Comparison of ENCODE assay signal across 7 cellular contexts in genomic region chr3:184250167-184250828, GRCh38. TPM values are rescaled to one million over a fixed set of nuclear protein-coding genes. Genes with fewer than 3 reads are reported as not detected.
DNase-seq lines count a peak whose midpoint lies in the region; ATAC-seq, FAIRE-seq and TF ChIP-seq lines count a peak whose summit lies in the region.

No MANE protein-coding gene starts in this region.

- BruUV-seq in GM12878 (replicated peaks; lab: Mats Ljungman, UMichigan) = no TSS peak

- FAIRE-seq in GM12878 (lab: Jason Lieb, UNC) = peak; percentile 84

- DNase-seq in NCI-H187 treated with DMSO at 0.1 percent for 48 hours (lab: John Stamatoyannopoulos, UW) (peak; percentile 54), T-helper 22 cell (ENCODE audit: low read depth) (peak; percentile 72), GM12878 (ENCODE audit: low read depth, low spot score) (peak; percentile 85), iPS DF 6.9 (ENCODE audit: low read depth, low spot score) (peak; percentile 97), skeletal muscle cell (ENCODE audit: low read depth) (no peak)

- H3K4me1 ChIP-seq in GM12878 (ENCODE audit: control insufficient read depth, insufficient read depth, low read length) = no peaks in the 10 kb centered on the region
- no peaks in the 10 kb centered on the region for H3K4me1 ChIP-seq in iPS DF 6.9 (ENCODE audit: control insufficient read depth, insufficient read depth, low read length)

- peak overlapping the region; percentile 100 for H3K4me2 ChIP-seq in GM12878 (ENCODE audit: control insufficient read depth, insufficient read depth)

- in situ Hi-C loops in GM12878 (cut with MboI) = no loop called here

- peak overlapping the region; percentile 98 for H3K9ac ChIP-seq in GM12878 (ENCODE audit: control insufficient read depth, insufficient read depth, low read length)

- H3K4me3 ChIP-seq in GM12878 (peak overlapping the region; percentile 82), iPS DF 6.9 (ENCODE audit: low read length) (peak overlapping the region; percentile 39; the same call in 1 of the 2 replicates), skeletal muscle cell (ENCODE audit: low read depth, low read length) (peak overlapping the region; percentile 86)

- no peaks in the 10 kb centered on the region for H3K9me3 ChIP-seq in GM12878 (replicated peaks; ENCODE audit: control insufficient read depth, insufficient read depth, low read length)
- H3K9me3 ChIP-seq in iPS DF 6.9 (ENCODE audit: control insufficient read depth, insufficient read depth, low read length) = no peaks in the 10 kb centered on the region

- SMC1A ChIA-PET in GM12878 (lab: Charles Lee; ENCODE audit: uncharacterized antibody, unreplicated experiment) = interaction anchor here (0.6 to 1.2 kb wide), 7 partner anchors 21 to 355 kb away, joined by 3 to 6 read pairs (median 3); partner anchors contain the start of gene VWA5B2

- H3K27ac ChIP-seq in GM12878 (ENCODE audit: control insufficient read depth, insufficient read depth) (peak overlapping the region; percentile 91), iPS DF 6.9 (ENCODE audit: low read length) (no peak overlapping the region)

- H3K79me2 ChIP-seq in GM12878 (ENCODE audit: control insufficient read depth, insufficient read depth, low read length) = peaks cover 17% of the 10 kb centered on the region

- peak; percentile 96 to 97 (median 96) for TF ChIP-seq CTCF in GM12878 (IDR thresholded peaks at IDR 0.05 in 2 of 3, conservative IDR thresholded peaks at IDR 0.05 in 1 of 3; ENCODE audit: control insufficient read depth in 2 of 3, extremely low read depth in 1 of 3, insufficient read depth in 1 of 3, low read depth in 3 of 3, low read length in 3 of 3)

- CTCF ChIA-PET in GM12878 (lab: Yijun Ruan, JAX) = interaction anchor here (0.6 to 7.1 kb wide), 22 partner anchors 8 to 670 kb away, joined by 3 to 69 read pairs (median 4); partner anchors contain the start of genes PARL and VWA5B2

- H2AFZ ChIP-seq in GM12878 (ENCODE audit: control insufficient read depth, low read depth, low read length) = peak overlapping the region; percentile 90

- POLR2A ChIA-PET in GM12878 (lab: Charles Lee) = no interaction called here

- TF ChIP-seq EP300 in GM12878 (IDR thresholded peaks at IDR 0.05; ENCODE audit: borderline replicate concordance in 1 of 2, control insufficient read depth in 1 of 2, low read depth in 2 of 2, low read length in 2 of 2) = no peak

- no peak for TF ChIP-seq POLR2A in GM12878 (IDR thresholded peaks at IDR 0.05; ENCODE audit: low read depth, low read length)

- ATAC-seq in GM18502 (IDR thresholded peaks at IDR 0.05; ENCODE audit: poor library complexity, unreplicated experiment) (peak; percentile 69), HG02981 (IDR thresholded peaks at IDR 0.05; ENCODE audit: unreplicated experiment) (peak; percentile 58), GM12878 (peak; percentile 88)

- TF ChIP-seq RAD21 in GM12878 (IDR thresholded peaks at IDR 0.05; ENCODE audit: insufficient read depth, low read depth, low read length) = peak; percentile 79

- 16% methylated on average over 20 of the region's 20 CpGs for WGBS in GM12878 (ENCODE audit: insufficient coverage, insufficient replicate concordance, low lambda C conversion rate, missing lambda C conversion rate)
- WGBS in iPS DF 6.9 (ENCODE audit: insufficient coverage, insufficient read length) = no CpG with 5 or more reads among the region's 20 CpGs

- intact Hi-C loops in GM12878 (cut with micrococcal nuclease; ENCODE audit: unreplicated experiment) = loop anchor here (1.0 to 10.0 kb wide), 4 partner anchors 47 to 355 kb away; partner anchors contain the start of genes ABCC5, ABCF3 and PSMD2

- no peaks in the 10 kb centered on the region for H3K27me3 ChIP-seq in GM12878 (replicated peaks in 1 of 2; ENCODE audit: control insufficient read depth in 2 of 2, insufficient read depth in 2 of 2, low read length in 1 of 2)
- H3K27me3 ChIP-seq in iPS DF 6.9 (ENCODE audit: control insufficient read depth, insufficient read depth, low read length) = no peaks in the 10 kb centered on the region

- H3K36me3 ChIP-seq in GM12878 (ENCODE audit: control insufficient read depth in 2 of 2, insufficient read depth in 2 of 2, low read length in 1 of 2) (peaks cover 0 to under 1% of the 10 kb centered on the region in 2 experiments; a peak in 2 of 4 replicates), iPS DF 6.9 (ENCODE audit: control insufficient read depth, insufficient read depth, low read length) (peaks cover 2% of the 10 kb centered on the region; the same call in 1 of the 2 replicates)

- H4K20me1 ChIP-seq in GM12878 (ENCODE audit: control insufficient read depth, insufficient read depth) = no peaks in the 10 kb centered on the region

- RAD21 ChIA-PET in GM12878 (lab: Charles Lee; ENCODE audit: unreplicated experiment) = interaction anchor here (1.0 to 1.5 kb wide), 6 partner anchors 23 to 366 kb away, joined by 3 to 17 read pairs (median 4); partner anchors contain the start of genes ABCC5, ABCF3 and PARL

RNA-seq across cellular contexts. Expression of gene EEF1AKMT4, which starts 0.8 kb away (rescaled TPM):
- total RNA-seq in GM12878 (2013; cell fraction: nucleolus; rRNA removed) = 3.7 and 3.8 TPM in 2 replicates
- total RNA-seq in GM12878 (2014; rRNA removed) = 17.8 and 19.2 TPM in 2 replicates
- total RNA-seq in GM12878 (2014; rRNA removed; fragmentation: Illumina TruSeq; extraction: Trizol) = 7.8 and 8.8 TPM in 2 replicates
- 10.2 and 11.9 TPM in 2 replicates for total RNA-seq in GM12878 (2021)
- 2.5 TPM for polyA plus RNA-seq in GM12878 (2011; ENCODE audit: low read depth)
- 5.0 and 9.4 TPM in 2 replicates for polyA plus RNA-seq in GM12878 (2011; rRNA removed)
- polyA plus RNA-seq in GM12878 (2011; cell fraction: cytosol; rRNA removed) = 22.1 and 24.4 TPM in 2 replicates
- 10.5 and 11.1 TPM in 2 replicates for polyA plus RNA-seq in GM12878 (2011; cell fraction: nucleus; rRNA removed)
- polyA plus RNA-seq in GM12878 (2012) = 6.1 and 6.7 TPM in 2 replicates
- polyA plus RNA-seq in GM12878 (2014; fragmentation: Illumina TruSeq; extraction: Trizol) = 3.3 and 7.5 TPM in 2 replicates
- polyA plus RNA-seq in GM12878 (2014; fragmentation: Nextera tagmentation; extraction: Ambion mirVana) = 10 to 100 TPM; 18.7 to 19.2 TPM
- polyA plus RNA-seq in GM12878 (2014; rRNA removed) = 18.7 and 19.6 TPM in 2 replicates
- polyA plus RNA-seq in GM12878 (2016; fragmentation: Nextera tagmentation; extraction: Ambion mirVana) = 10 to 100 TPM; 23.3 to 26.8 TPM
- polyA minus RNA-seq in GM12878 (2011; rRNA and poly(A)+ RNA removed) = 9.7 and 14.3 TPM in 2 replicates
- 3.7 and 4.8 TPM in 2 replicates for polyA minus RNA-seq in GM12878 (2011; cell fraction: cytosol; rRNA and poly(A)+ RNA removed)
- 4.1 and 5.2 TPM in 2 replicates for polyA minus RNA-seq in GM12878 (2011; cell fraction: nucleus; rRNA and poly(A)+ RNA removed)

RNA-seq across cellular contexts. Expression of gene ALG3, which starts 1.5 kb away (rescaled TPM):
- 59.6 and 62.8 TPM in 2 replicates for total RNA-seq in GM12878 (2013; cell fraction: nucleolus; rRNA removed)
- total RNA-seq in GM12878 (2014; rRNA removed) (39.6 and 47.5 TPM in 2 replicates), GM12878 (2014; rRNA removed; fragmentation: Illumina TruSeq; extraction: Trizol) (20.9 and 21.2 TPM in 2 replicates), GM12878 (2021) (44.5 and 44.9 TPM in 2 replicates)
- 26.6 TPM for polyA plus RNA-seq in GM12878 (2011; ENCODE audit: low read depth)
- polyA plus RNA-seq in GM12878 (2011; rRNA removed) (15.8 and 29.0 TPM in 2 replicates), GM12878 (2014; fragmentation: Illumina TruSeq; extraction: Trizol) (25.5 and 36.0 TPM in 2 replicates), GM12878 (2014; fragmentation: Nextera tagmentation; extraction: Ambion mirVana) (10 to 100 TPM; 13.6 to 16.0 TPM), GM12878 (2014; rRNA removed) (42.9 and 45.1 TPM in 2 replicates), GM12878 (2016; fragmentation: Nextera tagmentation; extraction: Ambion mirVana) (10 to 100 TPM; 82.9 to 84.7 TPM)
- 54.5 and 60.6 TPM in 2 replicates for polyA plus RNA-seq in GM12878 (2011; cell fraction: cytosol; rRNA removed)
- 70.1 and 85.0 TPM in 2 replicates for polyA plus RNA-seq in GM12878 (2011; cell fraction: nucleus; rRNA removed)
- polyA plus RNA-seq in GM12878 (2012) = 38.4 and 41.0 TPM in 2 replicates
- polyA minus RNA-seq in GM12878 (2011; rRNA and poly(A)+ RNA removed) = 94.2 and 111 TPM in 2 replicates
- 22.0 and 29.8 TPM in 2 replicates for polyA minus RNA-seq in GM12878 (2011; cell fraction: cytosol; rRNA and poly(A)+ RNA removed)
- polyA minus RNA-seq in GM12878 (2011; cell fraction: nucleus; rRNA and poly(A)+ RNA removed) = 54.0 and 65.6 TPM in 2 replicates

RNA-seq across cellular contexts. Expression of gene CAMK2N2, which starts 11.1 kb away (rescaled TPM):
- total RNA-seq in GM12878 (2013; cell fraction: nucleolus; rRNA removed) = 0.37 TPM in 1 of 2 replicates, not detected in the other
- total RNA-seq in GM12878 (2014; rRNA removed) (0.56 and 0.76 TPM in 2 replicates), GM12878 (2014; rRNA removed; fragmentation: Illumina TruSeq; extraction: Trizol) (0.32 and 0.45 TPM in 2 replicates), GM12878 (2021) (1.4 and 1.9 TPM in 2 replicates)
- 0.28 TPM for polyA plus RNA-seq in GM12878 (2011; ENCODE audit: low read depth)
- polyA plus RNA-seq in GM12878 (2011; rRNA removed) (0.16 TPM in 1 of 2 replicates, not detected in the other), GM12878 (2014; fragmentation: Illumina TruSeq; extraction: Trizol) (0.17 and 0.90 TPM in 2 replicates), GM12878 (2014; fragmentation: Nextera tagmentation; extraction: Ambion mirVana) (under 1 TPM; 0.06 to 0.24 TPM), GM12878 (2014; rRNA removed) (0.88 and 1.1 TPM in 2 replicates), GM12878 (2016; fragmentation: Nextera tagmentation; extraction: Ambion mirVana) (under 1 TPM in 1 of 2 experiments, not detected in 1; 0.11 TPM)
- 0.28 and 0.35 TPM in 2 replicates for polyA plus RNA-seq in GM12878 (2011; cell fraction: cytosol; rRNA removed)
- 0.16 and 0.63 TPM in 2 replicates for polyA plus RNA-seq in GM12878 (2011; cell fraction: nucleus; rRNA removed)
- 0.15 and 0.22 TPM in 2 replicates for polyA plus RNA-seq in GM12878 (2012)
- 0.22 and 0.77 TPM in 2 replicates for polyA minus RNA-seq in GM12878 (2011; rRNA and poly(A)+ RNA removed)
- polyA minus RNA-seq in GM12878 (2011; cell fraction: cytosol; rRNA and poly(A)+ RNA removed) = not detected in 2 replicates
- 0.24 and 1.5 TPM in 2 replicates for polyA minus RNA-seq in GM12878 (2011; cell fraction: nucleus; rRNA and poly(A)+ RNA removed)

RNA-seq across cellular contexts. Expression of gene VWA5B2, which starts 20.9 kb away (rescaled TPM):
- not detected in 2 replicates for total RNA-seq in GM12878 (2013; cell fraction: nucleolus; rRNA removed)
- total RNA-seq in GM12878 (2014; rRNA removed) (not detected in 2 replicates), GM12878 (2014; rRNA removed; fragmentation: Illumina TruSeq; extraction: Trizol) (not detected in 2 replicates), GM12878 (2021) (not detected in 2 replicates)
- not detected for polyA plus RNA-seq in GM12878 (2011; ENCODE audit: low read depth)
- polyA plus RNA-seq in GM12878 (2011; rRNA removed) (0.03 TPM in 1 of 2 replicates, not detected in the other), GM12878 (2014; fragmentation: Illumina TruSeq; extraction: Trizol) (not detected in 2 replicates), GM12878 (2014; fragmentation: Nextera tagmentation; extraction: Ambion mirVana) (not detected), GM12878 (2014; rRNA removed) (not detected in 2 replicates), GM12878 (2016; fragmentation: Nextera tagmentation; extraction: Ambion mirVana) (under 1 TPM in 1 of 2 experiments, not detected in 1; 0.09 TPM)
- 0.03 TPM in 1 of 2 replicates, not detected in the other for polyA plus RNA-seq in GM12878 (2011; cell fraction: cytosol; rRNA removed)
- polyA plus RNA-seq in GM12878 (2011; cell fraction: nucleus; rRNA removed) = 0.64 and 1.1 TPM in 2 replicates
- polyA plus RNA-seq in GM12878 (2012) = 0.08 TPM in 1 of 2 replicates, not detected in the other
- polyA minus RNA-seq in GM12878 (2011; rRNA and poly(A)+ RNA removed) = not detected in 2 replicates
- not detected in 2 replicates for polyA minus RNA-seq in GM12878 (2011; cell fraction: cytosol; rRNA and poly(A)+ RNA removed)
- 0.38 TPM in 1 of 2 replicates, not detected in the other for polyA minus RNA-seq in GM12878 (2011; cell fraction: nucleus; rRNA and poly(A)+ RNA removed)

RNA-seq across cellular contexts. Expression of gene ECE2, which starts 25.5 kb away (rescaled TPM):
- total RNA-seq in GM12878 (2013; cell fraction: nucleolus; rRNA removed) = not detected in 2 replicates
- total RNA-seq in GM12878 (2014; rRNA removed) (not detected in 2 replicates), GM12878 (2014; rRNA removed; fragmentation: Illumina TruSeq; extraction: Trizol) (not detected in 2 replicates), GM12878 (2021) (not detected in 2 replicates)
- not detected for polyA plus RNA-seq in GM12878 (2011; ENCODE audit: low read depth)
- polyA plus RNA-seq in GM12878 (2011; rRNA removed) (not detected in 2 replicates), GM12878 (2014; fragmentation: Illumina TruSeq; extraction: Trizol) (not detected in 2 replicates), GM12878 (2014; fragmentation: Nextera tagmentation; extraction: Ambion mirVana) (not detected), GM12878 (2014; rRNA removed) (not detected in 2 replicates), GM12878 (2016; fragmentation: Nextera tagmentation; extraction: Ambion mirVana) (not detected)
- not detected in 2 replicates for polyA plus RNA-seq in GM12878 (2011; cell fraction: cytosol; rRNA removed)
- not detected in 2 replicates for polyA plus RNA-seq in GM12878 (2011; cell fraction: nucleus; rRNA removed)
- polyA plus RNA-seq in GM12878 (2012) = not detected in 2 replicates
- polyA minus RNA-seq in GM12878 (2011; rRNA and poly(A)+ RNA removed) = not detected in 2 replicates
- not detected in 2 replicates for polyA minus RNA-seq in GM12878 (2011; cell fraction: cytosol; rRNA and poly(A)+ RNA removed)
- polyA minus RNA-seq in GM12878 (2011; cell fraction: nucleus; rRNA and poly(A)+ RNA removed) = not detected in 2 replicates
